10 cellular contexts compared by ENCODE assay signal in genomic region chr11:1521382-1522080, GRCh38. TPM values are rescaled to one million over a fixed set of nuclear protein-coding genes. Genes with fewer than 3 reads are reported as not detected.
DNase-seq lines count a peak whose midpoint lies in the region; ATAC-seq, FAIRE-seq and TF ChIP-seq lines count a peak whose summit lies in the region.
"Had no signal": no experiment of that assay in that cellular context is flagged by ENCODE, and none has a peak within 500 bp of the region (broad histone marks: within the 10 kb centered on the region; RNA-seq: fewer than 3 reads in every experiment).

No MANE protein-coding gene starts in this region.

- no peak overlapping the region for H3K18ac ChIP-seq in H9 (ENCODE audit: insufficient read length, low read depth, low read length)

- H4K8ac ChIP-seq in H9 (replicated peaks; ENCODE audit: insufficient read length, low read depth, low read length) = no peak overlapping the region

- H4K91ac ChIP-seq in H9 (ENCODE audit: insufficient read length, low read depth, low read length) = no peak overlapping the region

- no peaks in the 10 kb centered on the region for H3K27me3 ChIP-seq in A673 (replicated peaks; ENCODE audit: insufficient read depth, low read depth, low read length, poor library complexity)
- 0 out of 2 replicates have a peak, but pooled peaks cover 1% of the 10 kb centered on the region for H3K27me3 ChIP-seq in H9 (ENCODE audit: insufficient read depth, low read length)
- H3K27me3 ChIP-seq: vagina had no signal

- H2BK15ac ChIP-seq in H9 (ENCODE audit: low read depth, low read length) = no peak overlapping the region

- H3K9me3 Mint-ChIP-seq in stimulated activated naive CD8-positive, alpha-beta T cell treated with anti-CD3 and anti-CD28 coated beads, Interleukin-15, Interleukin-2, amounts not matched to agents 100 ng/mL and 50 ng/mL, for 24 hours = no peaks in the 10 kb centered on the region
- no peaks in the 10 kb centered on the region for H3K9me3 Mint-ChIP-seq in H9

- ATAC-seq in Right ventricle myocardium inferior (no peak), left cardiac atrium (no peak), HG02571 (IDR thresholded peaks at IDR 0.05; ENCODE audit: unreplicated experiment) (peak; percentile 90), HG03521 (IDR thresholded peaks at IDR 0.05; ENCODE audit: unreplicated experiment) (peak; percentile 66)

- H2BK120ac ChIP-seq in H9 (ENCODE audit: low read depth, low read length, poor library complexity, severe bottlenecking) = no peak overlapping the region

- no peak overlapping the region for H3K9ac ChIP-seq in H9 (ENCODE audit: extremely low read depth, insufficient read length, low read length)

- H3K27ac ChIP-seq in A673 (ENCODE audit: low read depth, low read length, poor library complexity, severe bottlenecking) = no peak overlapping the region
- no peak overlapping the region for H3K27ac ChIP-seq in H9 (ENCODE audit: insufficient read length, low read depth, low read length)
- H3K27ac ChIP-seq: vagina had no signal

- H2AFZ ChIP-seq in H9 (ENCODE audit: low read length) = no peak overlapping the region

- H3K23me2 ChIP-seq in H9 (ENCODE audit: insufficient read length, low read depth, low read length, poor library complexity, severe bottlenecking) = no peaks in the 10 kb centered on the region

- no peaks in the 10 kb centered on the region for H3K79me2 ChIP-seq in H9 (ENCODE audit: insufficient read depth, low read length)

- POLR2A ChIA-PET in A673 (lab: Charles Lee; ENCODE audit: low non-redundant PET) = no interaction called here

- H3K27me3 Mint-ChIP-seq in stimulated activated naive CD8-positive, alpha-beta T cell treated with anti-CD3 and anti-CD28 coated beads, Interleukin-15, Interleukin-2, amounts not matched to agents 100 ng/mL and 50 ng/mL, for 24 hours = no peaks in the 10 kb centered on the region
- no peaks in the 10 kb centered on the region for H3K27me3 Mint-ChIP-seq in H9 (ENCODE audit: low read depth)

- peak overlapping the region; percentile 63 for H3K27ac Mint-ChIP-seq in stimulated activated naive CD8-positive, alpha-beta T cell treated with anti-CD3 and anti-CD28 coated beads, Interleukin-15, Interleukin-2, amounts not matched to agents 100 ng/mL and 50 ng/mL, for 24 hours
- peak overlapping the region in 1 of 3 experiments; percentile 19; a peak in 1 of 7 replicates for H3K27ac Mint-ChIP-seq in H9

- no peak overlapping the region for H2AK5ac ChIP-seq in H9 (ENCODE audit: insufficient read length, low read length)

- no peak overlapping the region; the same call in 1 of the 2 replicates for H3K14ac ChIP-seq in H9 (ENCODE audit: insufficient read depth, low read length)

- WGBS in H9 (ENCODE audit: extremely low coverage, insufficient read length, low lambda C conversion rate) = no CpG with 5 or more reads among the region's 21 CpGs

- H3K4me1 ChIP-seq in A673 (ENCODE audit: insufficient read depth, low read length, poor library complexity, severe bottlenecking) (no peaks in the 10 kb centered on the region), H9 (ENCODE audit: insufficient read depth, low read length) (no peaks in the 10 kb centered on the region)

- H3K9me3 ChIP-seq in A673 (ENCODE audit: low read depth, low read length, poor library complexity, severe bottlenecking) (no peaks in the 10 kb centered on the region), H9 (ENCODE audit: control insufficient read depth, low read depth, low read length) (no peaks in the 10 kb centered on the region)
- H3K9me3 ChIP-seq: vagina had no signal

- peaks cover 36% of the 10 kb centered on the region for H3K4me1 Mint-ChIP-seq in stimulated activated naive CD8-positive, alpha-beta T cell treated with anti-CD3 and anti-CD28 coated beads, Interleukin-15, Interleukin-2, amounts not matched to agents 100 ng/mL and 50 ng/mL, for 24 hours (ENCODE audit: low read depth)
- H3K4me1 Mint-ChIP-seq in H9 = peaks cover 3 to 14% of the 10 kb centered on the region in 2 experiments; a peak in 3 of 4 replicates

- no peak overlapping the region for H3K4me2 ChIP-seq in H9 (ENCODE audit: insufficient read depth, insufficient read length, low read length)

- H3K4me3 Mint-ChIP-seq in stimulated activated naive CD8-positive, alpha-beta T cell treated with anti-CD3 and anti-CD28 coated beads, Interleukin-15, Interleukin-2, amounts not matched to agents 100 ng/mL and 50 ng/mL, for 24 hours = no peak overlapping the region
- H3K4me3 Mint-ChIP-seq in H9 = no peak overlapping the region

- no peak overlapping the region for H2BK20ac ChIP-seq in H9 (ENCODE audit: low read depth, low read length, poor library complexity, severe bottlenecking)

- DNase-seq in Right ventricle myocardium inferior (ENCODE audit: missing footprints) = peak; percentile 5
- no peak for DNase-seq in left cardiac atrium
- DNase-seq in urothelium cell line (ENCODE audit: low spot score) = no peak
- DNase-seq in A673 (ENCODE audit: low spot score) = no peak
- no peak for DNase-seq in H9
- DNase-seq: aorta had no signal

- TF ChIP-seq CTCF in A673 (conservative IDR thresholded peaks at IDR 0.05; ENCODE audit: low read depth, low read length) = no peak
- no peak for TF ChIP-seq CTCF in H9 (conservative IDR thresholded peaks at IDR 0.05)

- H4K20me1 ChIP-seq in H9 (ENCODE audit: control insufficient read depth, insufficient read depth, insufficient read length) = no peaks in the 10 kb centered on the region

- peaks cover 2% of the 10 kb centered on the region for H3K79me1 ChIP-seq in H9 (ENCODE audit: insufficient read depth, low read depth, low read length, poor library complexity, severe bottlenecking)

- no peak for FAIRE-seq in urothelium cell line (lab: Jason Lieb, UNC)

- no peaks in the 10 kb centered on the region for H3K36me3 ChIP-seq in A673 (ENCODE audit: insufficient read depth, low read length, poor library complexity, severe bottlenecking)
- H3K36me3 ChIP-seq: vagina had no signal

- H3K23ac ChIP-seq in H9 (ENCODE audit: insufficient read length, low read depth, low read length) = no peak overlapping the region

- no peak overlapping the region for H3K56ac ChIP-seq in H9 (ENCODE audit: insufficient read length, low read depth, low read length)

- no peak overlapping the region for H3K4me3 ChIP-seq in A673 (ENCODE audit: low read depth, low read length, poor library complexity, severe bottlenecking)
- H3K4me3 ChIP-seq: vagina had no signal

- H3K4ac ChIP-seq in H9 (ENCODE audit: low read depth, low read length) = no peak overlapping the region

- no TSS peak for BruUV-seq in A673 (replicated peaks; lab: Mats Ljungman, UMichigan)

- no peak overlapping the region for H2BK12ac ChIP-seq in H9 (ENCODE audit: insufficient read length, low read depth, low read length)

- intact Hi-C loops in Right ventricle myocardium inferior (cut with DNase I) = no loop called here
- intact Hi-C loops in left cardiac atrium (cut with DNase I) = no loop called here
- intact Hi-C loops in A673 (cut with micrococcal nuclease; ENCODE audit: unreplicated experiment) = no loop called here

- CTCF ChIA-PET in A673 (lab: Charles Lee) = no interaction called here

- H2BK5ac ChIP-seq in H9 (ENCODE audit: insufficient read length, low read length) = no peak overlapping the region

- no peaks in the 10 kb centered on the region for H3K36me3 Mint-ChIP-seq in stimulated activated naive CD8-positive, alpha-beta T cell treated with anti-CD3 and anti-CD28 coated beads, Interleukin-15, Interleukin-2, amounts not matched to agents 100 ng/mL and 50 ng/mL, for 24 hours (ENCODE audit: low read depth)
- H3K36me3 Mint-ChIP-seq in H9 (ENCODE audit: insufficient read depth in 1 of 3, low read depth in 3 of 3) = no peaks in the 10 kb centered on the region

- H3T11ph ChIP-seq in H9 (ENCODE audit: low read length) = no peak overlapping the region

- H4K5ac ChIP-seq in H9 (ENCODE audit: insufficient read length, low read depth, low read length) = no peak overlapping the region

RNA-seq across cellular contexts. Expression of gene MOB2, which starts 35.0 kb away (rescaled TPM):
- 48.7 TPM for total RNA-seq in Right ventricle myocardium inferior
- 10 to 100 TPM; 36.6 to 44.0 TPM for total RNA-seq in left cardiac atrium
- 14.5 and 14.7 TPM in 2 replicates for total RNA-seq in A673 (2021)
- 22.7 and 24.2 TPM in 2 replicates for total RNA-seq in H9 (2021)

RNA-seq across cellular contexts. Expression of gene DUSP8, which starts 50.5 kb away (rescaled TPM):
- 10.5 TPM for total RNA-seq in Right ventricle myocardium inferior
- 10 to 100 TPM in 1 of 2 donors, 1 to 10 TPM in 1; 9.0 to 21.7 TPM for total RNA-seq in left cardiac atrium
- 0.70 and 1.9 TPM in 2 replicates for total RNA-seq in A673 (2021)
- 3.2 and 4.4 TPM in 2 replicates for total RNA-seq in H9 (2021)

Comparison
In these comparisons a context has a peak if more than half of its experiments do, and no peak if none do; other contexts are left out.
1. ATAC-seq: peak in HG02571 (single experiment) and HG03521 (single experiment); none in Right ventricle myocardium inferior (single experiment) and left cardiac atrium (0 of 2).